ENCODE assay signal across 9 cellular contexts in genomic region chr17:11935734-11936406, GRCh38.
DNase-seq lines count a peak whose midpoint lies in the region; ATAC-seq and TF ChIP-seq lines count a peak whose summit lies in the region.
"Had no signal": no experiment of that assay in that cellular context is flagged by ENCODE, and none has a peak within 500 bp of the region (broad histone marks: within the 10 kb centered on the region; RNA-seq: fewer than 3 reads in every experiment).

No MANE protein-coding gene starts in this region.

- H4K20me1 ChIP-seq in Loucy (ENCODE audit: insufficient read depth, low read length, poor library complexity, severe bottlenecking) = no peaks in the 10 kb centered on the region

- no peaks in the 10 kb centered on the region for H3K36me3 Mint-ChIP-seq in activated CD4-positive, alpha-beta T cell treated with anti-CD3 and anti-CD28 coated beads for 36 hours (ENCODE audit: low read depth)

- no peaks in the 10 kb centered on the region for H3K9me2 ChIP-seq in Loucy (replicated peaks; ENCODE audit: low read depth, low read length)

- no peaks in the 10 kb centered on the region for H3K27me3 Mint-ChIP-seq in activated CD4-positive, alpha-beta T cell treated with anti-CD3 and anti-CD28 coated beads for 36 hours

- H3K27ac ChIP-seq in VCaP = no peak overlapping the region
- no peak overlapping the region for H3K27ac ChIP-seq in left ventricle myocardium inferior (replicated peaks)

- intact Hi-C loops in activated CD4-positive, alpha-beta T cell treated with anti-CD3 and anti-CD28 coated beads for 36 hours (cut with DNase I, micrococcal nuclease) = loop anchor here in 1 of 2 experiments (5.0 to 10.0 kb wide), 2 partner anchors 291 to 1059 kb away; no protein-coding TSS in a partner anchor
- intact Hi-C loops in left ventricle myocardium inferior (cut with micrococcal nuclease) = no loop called here

- H3K4me3 Mint-ChIP-seq in activated CD4-positive, alpha-beta T cell treated with anti-CD3 and anti-CD28 coated beads for 36 hours = no peak overlapping the region
- H3K4me3 Mint-ChIP-seq: stimulated activated naive CD8-positive, alpha-beta T cell treated with anti-CD3 and anti-CD28 coated beads, Interleukin-15, Interleukin-2, amounts not matched to agents 100 ng/mL and 50 ng/mL, for 24 hours had no signal

- CTCF ChIA-PET in activated CD4-positive, alpha-beta T cell treated with anti-CD3 and anti-CD28 coated beads for 36 hours (lab: Charles Lee) = interaction anchor here (0.7 to 1.1 kb wide), 7 partner anchors 10 to 663 kb away, joined by 3 to 5 read pairs (median 3); partner anchors contain the start of gene ZNF18

- no peak overlapping the region for H3K4me2 ChIP-seq in Loucy (ENCODE audit: low read depth, low read length, poor library complexity, severe bottlenecking)

- no peak overlapping the region for H3K27ac Mint-ChIP-seq in activated CD4-positive, alpha-beta T cell treated with anti-CD3 and anti-CD28 coated beads for 36 hours
- H3K27ac Mint-ChIP-seq: stimulated activated naive CD8-positive, alpha-beta T cell treated with anti-CD3 and anti-CD28 coated beads, Interleukin-15, Interleukin-2, amounts not matched to agents 100 ng/mL and 50 ng/mL, for 24 hours had no signal

- no peaks in the 10 kb centered on the region for H3F3A ChIP-seq in Loucy (ENCODE audit: low read depth)

- no peak overlapping the region for H3K9ac ChIP-seq in Loucy (ENCODE audit: low read depth, low read length, poor library complexity, severe bottlenecking)

- no peaks in the 10 kb centered on the region for H3K27me3 ChIP-seq in Loucy (ENCODE audit: insufficient read depth, low read length, poor library complexity, severe bottlenecking)
- H3K27me3 ChIP-seq in left ventricle myocardium inferior (ENCODE audit: low read depth) = peaks cover 14% of the 10 kb centered on the region

- peak; percentile 57 for DNase-seq in activated CD4-positive, alpha-beta T cell treated with anti-CD3 and anti-CD28 coated beads for 36 hours
- no peak for DNase-seq in activated CD4-positive, alpha-beta T cell treated with anti-CD3 and anti-CD28 coated beads, Interleukin-2, amount 50 U/mL, for 4 hours
- peak; percentile 24 for DNase-seq in left ventricle myocardium inferior
- peak; percentile 17 to 18 for DNase-seq in stimulated activated CD4-positive, alpha-beta T cell treated with anti-CD3 and anti-CD28 coated beads, Interleukin-2, amount 100 ng/mL, for 48 hours
- DNase-seq in NCI-H510A (lab: John Stamatoyannopoulos, UW) = no peak
- no peak for DNase-seq in OCI-M2 (lab: John Stamatoyannopoulos, UW; ENCODE audit: unreplicated experiment)

- H3K9me3 ChIP-seq in Loucy (ENCODE audit: insufficient read depth, low read depth, low read length) (no peaks in the 10 kb centered on the region), left ventricle myocardium inferior (replicated peaks) (no peaks in the 10 kb centered on the region)

- TF ChIP-seq CTCF in Loucy (conservative IDR thresholded peaks at IDR 0.05; ENCODE audit: low read length) (peak; percentile 99), VCaP (conservative IDR thresholded peaks at IDR 0.05) (peak; percentile 98), left ventricle myocardium inferior (IDR thresholded peaks at IDR 0.05; ENCODE audit: borderline replicate concordance) (peak; percentile 88)

- H3K4me1 ChIP-seq in Loucy (ENCODE audit: insufficient read depth, low read length, poor library complexity, severe bottlenecking) (no peaks in the 10 kb centered on the region), left ventricle myocardium inferior (no peaks in the 10 kb centered on the region)

- POLR2A ChIA-PET in activated CD4-positive, alpha-beta T cell treated with anti-CD3 and anti-CD28 coated beads for 36 hours (lab: Charles Lee) = no interaction called here

- H3K4me3 ChIP-seq in Loucy (ENCODE audit: low read length, poor library complexity, severe bottlenecking) (no peak overlapping the region), left ventricle myocardium inferior (no peak overlapping the region)

- ATAC-seq in activated CD4-positive, alpha-beta T cell treated with anti-CD3 and anti-CD28 coated beads for 36 hours = no peak

- H2AFZ ChIP-seq in Loucy (ENCODE audit: low read length) = no peak overlapping the region

- no peaks in the 10 kb centered on the region for H3K4me1 Mint-ChIP-seq in activated CD4-positive, alpha-beta T cell treated with anti-CD3 and anti-CD28 coated beads for 36 hours

- H3K79me2 ChIP-seq in Loucy (ENCODE audit: insufficient read depth, low read length) = no peaks in the 10 kb centered on the region

- no peaks in the 10 kb centered on the region for H3K9me3 Mint-ChIP-seq in activated CD4-positive, alpha-beta T cell treated with anti-CD3 and anti-CD28 coated beads for 36 hours (ENCODE audit: low read depth)
- H3K9me3 Mint-ChIP-seq: stimulated activated naive CD8-positive, alpha-beta T cell treated with anti-CD3 and anti-CD28 coated beads, Interleukin-15, Interleukin-2, amounts not matched to agents 100 ng/mL and 50 ng/mL, for 24 hours had no signal

- H3K36me3 ChIP-seq in Loucy (ENCODE audit: insufficient read depth, low read length) (no peaks in the 10 kb centered on the region), left ventricle myocardium inferior (no peaks in the 10 kb centered on the region)

Comparison
In these comparisons a context has a peak if more than half of its experiments do, and no peak if none do; other contexts are left out.
1. DNase-seq: peak in activated CD4-positive, alpha-beta T cell treated with anti-CD3 and anti-CD28 coated beads for 36 hours (single experiment), left ventricle myocardium inferior (single experiment) and stimulated activated CD4-positive, alpha-beta T cell treated with anti-CD3 and anti-CD28 coated beads, Interleukin-2, amount 100 ng/mL, for 48 hours (2 of 2); none in activated CD4-positive, alpha-beta T cell treated with anti-CD3 and anti-CD28 coated beads, Interleukin-2, amount 50 U/mL, for 4 hours (0 of 2), NCI-H510A (single experiment) and OCI-M2 (single experiment).
2. Peak in every context shown above with its lines, with median percentiles within 50 percentile points of each other: CTCF ChIP-seq.